ENCODE assay signal across 24 cellular contexts in genomic region chr2:109347626-109348025, GRCh38.
DNase-seq lines count a peak whose midpoint lies in the region; ATAC-seq and TF ChIP-seq lines count a peak whose summit lies in the region.
"Had no signal": no experiment of that assay in that cellular context is flagged by ENCODE, and none has a peak within 500 bp of the region (broad histone marks: within the 10 kb centered on the region; RNA-seq: fewer than 3 reads in every experiment).

No MANE protein-coding gene starts in this region.

- no peak overlapping the region for H3K9ac ChIP-seq in MM.1S (ENCODE audit: low read length)
- H3K9ac ChIP-seq: KMS-11 had no signal

- CTCF ChIA-PET in naive thymus-derived CD4-positive, alpha-beta T cell (lab: Charles Lee) = interaction anchor here (0.5 to 2.3 kb wide), 3 partner anchors 10 to 208 kb away, joined by 3 to 9 read pairs (median 4); no protein-coding TSS in a partner anchor
- CTCF ChIA-PET in OCI-LY7 (lab: Charles Lee; ENCODE audit: unreplicated experiment) = no interaction called here

- H3K9me3 ChIP-seq in right atrium auricular region = no peaks in the 10 kb centered on the region
- no peaks in the 10 kb centered on the region for H3K9me3 ChIP-seq in heart left ventricle
- no peaks in the 10 kb centered on the region for H3K9me3 ChIP-seq in MM.1S (replicated peaks; ENCODE audit: insufficient read depth, low read length)
- H3K9me3 ChIP-seq in naive thymus-derived CD4-positive, alpha-beta T cell (ENCODE audit: control insufficient read depth in 2 of 3, low read length in 3 of 3) = no peaks in the 10 kb centered on the region
- no peaks in the 10 kb centered on the region for H3K9me3 ChIP-seq in OCI-LY7 (ENCODE audit: low read length)
- H3K9me3 ChIP-seq: BE2C, Peyer's patch had no signal

- BruUV-seq in OCI-LY7 (replicated peaks; lab: Mats Ljungman, UMichigan) = no TSS peak

- ATAC-seq in heart left ventricle (no peak), HG03025 (IDR thresholded peaks at IDR 0.05; ENCODE audit: low FRiP score, unreplicated experiment) (no peak)
- no peak for ATAC-seq in naive thymus-derived CD4-positive, alpha-beta T cell
- ATAC-seq in stimulated activated naive CD8-positive, alpha-beta T cell treated with anti-CD3 and anti-CD28 coated beads, Interleukin-15, Interleukin-2, amounts not matched to agents 100 U/mL and 50 U/mL, for 24 hours = no peak

- no peak for TF ChIP-seq POLR2A in heart left ventricle (IDR thresholded peaks at IDR 0.05)

- H3K27ac ChIP-seq in right atrium auricular region (no peak overlapping the region), heart left ventricle (no peak overlapping the region), MM.1S (ENCODE audit: low read length) (peak overlapping the region; percentile 69; the same call in 1 of the 2 replicates), OCI-LY7 (ENCODE audit: low read depth, low read length, poor library complexity, severe bottlenecking) (no peak overlapping the region)
- peak overlapping the region; percentile 68 for H3K27ac ChIP-seq in naive thymus-derived CD4-positive, alpha-beta T cell (ENCODE audit: low read depth, low read length)
- H3K27ac ChIP-seq: KMS-11, Peyer's patch had no signal

- TF ChIP-seq CTCF in right atrium auricular region (IDR thresholded peaks at IDR 0.05) = no peak
- no peak for TF ChIP-seq CTCF in heart left ventricle (IDR thresholded peaks at IDR 0.05)
- no peak for TF ChIP-seq CTCF in MM.1S (IDR thresholded peaks at IDR 0.05; ENCODE audit: low read length)
- no peak for TF ChIP-seq CTCF in OCI-LY7 (conservative IDR thresholded peaks at IDR 0.05; ENCODE audit: low read length)

- peaks cover 0 to 37% of the 10 kb centered on the region in 2 donors for H3K4me1 ChIP-seq in right atrium auricular region
- peaks cover 9 to 44% (median 31%) of the 10 kb centered on the region in 12 donors for H3K4me1 ChIP-seq in heart left ventricle
- peaks cover 62% of the 10 kb centered on the region for H3K4me1 ChIP-seq in MM.1S (ENCODE audit: low read length)
- peaks cover 24 to 53% of the 10 kb centered on the region in 2 donors for H3K4me1 ChIP-seq in naive thymus-derived CD4-positive, alpha-beta T cell (ENCODE audit: control insufficient read depth in 2 of 2, insufficient read depth in 2 of 2, low read length in 2 of 2)
- no peaks in the 10 kb centered on the region for H3K4me1 ChIP-seq in OCI-LY7 (ENCODE audit: insufficient read depth, low read length, poor library complexity, severe bottlenecking)
- H3K4me1 ChIP-seq: BE2C had no signal

- H3K4me2 ChIP-seq in MM.1S (ENCODE audit: low read depth, low read length) (no peak overlapping the region), OCI-LY7 (ENCODE audit: low read length) (no peak overlapping the region)
- H3K4me2 ChIP-seq: KMS-11 had no signal

- H3K79me2 ChIP-seq in MM.1S (ENCODE audit: low read length) (peaks cover 67% of the 10 kb centered on the region), OCI-LY7 (ENCODE audit: insufficient read depth, low read depth, low read length) (no peaks in the 10 kb centered on the region)

- POLR2A ChIA-PET in naive thymus-derived CD4-positive, alpha-beta T cell (lab: Charles Lee) = interaction anchor here (2.1 kb wide), 1 partner anchor 315 kb away, joined by 10 read pairs; no protein-coding TSS in a partner anchor
- POLR2A ChIA-PET in OCI-LY7 (lab: Charles Lee) = no interaction called here

- H3K27me3 ChIP-seq in right atrium auricular region (no peaks in the 10 kb centered on the region), heart left ventricle (no peaks in the 10 kb centered on the region), MM.1S (replicated peaks; ENCODE audit: insufficient read depth, low read length) (no peaks in the 10 kb centered on the region)
- no peaks in the 10 kb centered on the region for H3K27me3 ChIP-seq in naive thymus-derived CD4-positive, alpha-beta T cell (ENCODE audit: control insufficient read depth in 2 of 2, insufficient read depth in 2 of 2, low read length in 2 of 2)
- H3K27me3 ChIP-seq: BE2C, Peyer's patch had no signal

- H4K20me1 ChIP-seq in MM.1S (ENCODE audit: insufficient read depth, low read length) (no peaks in the 10 kb centered on the region), OCI-LY7 (ENCODE audit: insufficient read depth, low read length) (no peaks in the 10 kb centered on the region)

- intact Hi-C loops in heart left ventricle (cut with DNase I) (loop anchor here in 2 of 10 donors (5.0 to 10.0 kb wide), 2 partner anchors 80 to 137 kb away; no protein-coding TSS in a partner anchor), OCI-LY7 (cut with micrococcal nuclease; ENCODE audit: unreplicated experiment) (no loop called here)
- intact Hi-C loops in naive thymus-derived CD4-positive, alpha-beta T cell (cut with micrococcal nuclease) = loop anchor here (2.0 to 10.0 kb wide), 7 partner anchors 13 to 560 kb away; partner anchors contain the start of genes CCDC138 (in 1 of the 2) and SH3RF3 (in 1 of the 2)

- H3K27ac Mint-ChIP-seq in naive thymus-derived CD4-positive, alpha-beta T cell = peak overlapping the region in 8 of 9 donors; percentile 86 to 96 (median 94)
- H3K27ac Mint-ChIP-seq: IgD-negative memory B cell had no signal

- WGBS in heart left ventricle, 4 donors = 88 to 91% (median 89%) methylated on average over 13 of the region's 13 CpGs

- H3K4me3 ChIP-seq in right atrium auricular region (no peak overlapping the region), heart left ventricle (no peak overlapping the region), MM.1S (ENCODE audit: low read length) (no peak overlapping the region), OCI-LY7 (ENCODE audit: low read depth, low read length, poor library complexity, severe bottlenecking) (no peak overlapping the region)
- H3K4me3 ChIP-seq in naive thymus-derived CD4-positive, alpha-beta T cell (ENCODE audit: low read length) = no peak overlapping the region
- H3K4me3 ChIP-seq: Peyer's patch had no signal

- DNase-seq in right atrium auricular region (ENCODE audit: low spot score) = peak; percentile 52
- no peak for DNase-seq in heart left ventricle
- no peak for DNase-seq in MM.1S
- DNase-seq in naive thymus-derived CD4-positive, alpha-beta T cell = no peak
- DNase-seq in stimulated activated naive CD8-positive, alpha-beta T cell treated with anti-CD3 and anti-CD28 coated beads, Interleukin-15, Interleukin-2, amounts not matched to agents 100 U/mL and 50 U/mL, for 24 hours = no peak
- DNase-seq in OCI-LY7 (ENCODE audit: low spot score) = no peak
- DNase-seq in HT-29 (ENCODE audit: low spot score) = no peak
- DNase-seq: 8988T; ACHN; BE2C; CD4-positive, alpha-beta memory T cell; DMS 273 treated with DMSO at 0.1 percent for 48 hours; DMS79; NCI-H1048; NCI-H1417; NCI-H1694 treated with DMSO at 0.1 percent for 48 hours; NCI-H2081; NCI-H2227 treated with DMSO at 0.1 percent for 48 hours; NCI-H526 treated with DMSO at 0.1 percent for 48 hours; Peyer's patch; SHP77 treated with DMSO at 0.1 percent for 48 hours had no signal

- peak overlapping the region in 3 of 10 donors; percentile 74 to 85 (median 79) for H3K4me3 Mint-ChIP-seq in naive thymus-derived CD4-positive, alpha-beta T cell
- H3K4me3 Mint-ChIP-seq: IgD-negative memory B cell had no signal

- H3K36me3 ChIP-seq in right atrium auricular region (no peaks in the 10 kb centered on the region), heart left ventricle (no peaks in the 10 kb centered on the region), MM.1S (replicated peaks; ENCODE audit: insufficient read depth, low read length) (no peaks in the 10 kb centered on the region), OCI-LY7 (ENCODE audit: insufficient read depth, low read length) (no peaks in the 10 kb centered on the region)
- no peaks in the 10 kb centered on the region for H3K36me3 ChIP-seq in naive thymus-derived CD4-positive, alpha-beta T cell (ENCODE audit: control insufficient read depth in 2 of 3, insufficient read depth in 3 of 3, low read length in 3 of 3)
- H3K36me3 ChIP-seq: BE2C, Peyer's patch had no signal

- H3K9me2 ChIP-seq in MM.1S (replicated peaks; ENCODE audit: insufficient read depth, low read length) (no peaks in the 10 kb centered on the region), OCI-LY7 (ENCODE audit: insufficient read depth, low read length) (no peaks in the 10 kb centered on the region)

- no peaks in the 10 kb centered on the region for H3K36me3 Mint-ChIP-seq in naive thymus-derived CD4-positive, alpha-beta T cell
- H3K36me3 Mint-ChIP-seq: CD4-positive, alpha-beta memory T cell; IgD-negative memory B cell had no signal

- H3K9me3 Mint-ChIP-seq in naive thymus-derived CD4-positive, alpha-beta T cell = no peaks in the 10 kb centered on the region
- H3K9me3 Mint-ChIP-seq: CD4-positive, alpha-beta memory T cell; IgD-negative memory B cell had no signal

- peaks cover 0 to 18% (median 0%) of the 10 kb centered on the region in 5 donors for H3K27me3 Mint-ChIP-seq in naive thymus-derived CD4-positive, alpha-beta T cell
- H3K27me3 Mint-ChIP-seq: CD4-positive, alpha-beta memory T cell had no signal

- H3K4me1 Mint-ChIP-seq in naive thymus-derived CD4-positive, alpha-beta T cell = peaks cover 23 to 81% (median 74%) of the 10 kb centered on the region in 7 donors

- no peak overlapping the region for H2AFZ ChIP-seq in MM.1S (ENCODE audit: low read length)
- no peak overlapping the region for H2AFZ ChIP-seq in OCI-LY7 (ENCODE audit: low read length)

- H3F3A ChIP-seq in MM.1S (ENCODE audit: insufficient read depth, low read length) = peaks cover 43% of the 10 kb centered on the region

Comparison
In these comparisons a context has a peak if more than half of its experiments do, and no peak if none do; other contexts are left out.
1. H3K27ac ChIP-seq: peak in MM.1S (single experiment) and naive thymus-derived CD4-positive, alpha-beta T cell (single experiment); none in right atrium auricular region (0 of 2), heart left ventricle (0 of 12) and OCI-LY7 (single experiment).